8 cellular contexts compared by ENCODE assay signal in genomic region chr6:106608080-106608668, GRCh38. TPM values are rescaled to one million over a fixed set of nuclear protein-coding genes. Genes with fewer than 3 reads are reported as not detected.
DNase-seq lines count a peak whose midpoint lies in the region; ATAC-seq and TF ChIP-seq lines count a peak whose summit lies in the region.

No MANE protein-coding gene starts in this region.

- no peaks in the 10 kb centered on the region for H3K27me3 Mint-ChIP-seq in activated T-helper 1 cell treated with anti-CD3 and anti-CD28 coated beads, Interleukin-12 subunit alpha, Interleukin-12 subunit beta, Interleukin-2, Interleukin-4 antibody, amounts not matched to agents 30 ng/mL and 10 ng/mL and 1 ng/mL, durations not matched to agents 14 hours and 24 hours and 36 hours (ENCODE audit: insufficient read depth)

- no peaks in the 10 kb centered on the region for H3K27me3 ChIP-seq in ascending aorta

- H3K4me3 Mint-ChIP-seq in activated T-helper 1 cell treated with anti-CD3 and anti-CD28 coated beads, Interleukin-12 subunit alpha, Interleukin-12 subunit beta, Interleukin-2, Interleukin-4 antibody, amounts not matched to agents 30 ng/mL and 10 ng/mL and 1 ng/mL, durations not matched to agents 14 hours and 24 hours and 36 hours = no peak overlapping the region

- peak; percentile 69 for TF ChIP-seq CTCF in GM12872 (IDR thresholded peaks at IDR 0.05; ENCODE audit: insufficient read depth, low read depth, low read length)
- peak in 2 of 3 experiments; percentile 33 to 57 for TF ChIP-seq CTCF in ascending aorta (IDR thresholded peaks at IDR 0.05)

- H3K4me3 ChIP-seq in ascending aorta = no peak overlapping the region

- H3K4me1 ChIP-seq in ascending aorta = no peaks in the 10 kb centered on the region

- intact Hi-C loops in ascending aorta (cut with DNase I) (loop anchor here (2.0 kb wide), 1 partner anchor 371 kb away; no protein-coding TSS in a partner anchor), posterior cingulate gyrus (cut with DNase I) (no loop called here)
- intact Hi-C loops in activated T-helper 1 cell treated with anti-CD3 and anti-CD28 coated beads, Interleukin-12 subunit alpha, Interleukin-12 subunit beta, Interleukin-2, Interleukin-4 antibody, amounts not matched to agents 30 ng/mL and 10 ng/mL and 1 ng/mL, durations not matched to agents 14 hours and 24 hours and 36 hours (cut with micrococcal nuclease) = loop anchor here (1.0 to 5.0 kb wide), 4 partner anchors 21 to 389 kb away; partner anchors contain the start of genes QRSL1 and RTN4IP1

- no peaks in the 10 kb centered on the region for H3K9me3 Mint-ChIP-seq in activated T-helper 1 cell treated with anti-CD3 and anti-CD28 coated beads, Interleukin-12 subunit alpha, Interleukin-12 subunit beta, Interleukin-2, Interleukin-4 antibody, amounts not matched to agents 30 ng/mL and 10 ng/mL and 1 ng/mL, durations not matched to agents 14 hours and 24 hours and 36 hours

- DNase-seq in CD1c-positive myeloid dendritic cell (ENCODE audit: extremely low spot score) (peak; percentile 56), NCI-H460 (ENCODE audit: extremely low read depth, low read depth) (peak; percentile 62), ascending aorta (ENCODE audit: low spot score in 2 of 2) (no peak), left lobe of liver (ENCODE audit: low spot score) (no peak), posterior cingulate gyrus (no peak)
- no peak for DNase-seq in activated T-helper 1 cell treated with anti-CD3 and anti-CD28 coated beads, Interleukin-12 subunit alpha, Interleukin-12 subunit beta, Interleukin-2, Interleukin-4 antibody, amounts not matched to agents 30 ng/mL and 10 ng/mL and 1 ng/mL, durations not matched to agents 14 hours and 24 hours and 36 hours (ENCODE audit: low spot score)

- H3K4me1 Mint-ChIP-seq in activated T-helper 1 cell treated with anti-CD3 and anti-CD28 coated beads, Interleukin-12 subunit alpha, Interleukin-12 subunit beta, Interleukin-2, Interleukin-4 antibody, amounts not matched to agents 30 ng/mL and 10 ng/mL and 1 ng/mL, durations not matched to agents 14 hours and 24 hours and 36 hours (ENCODE audit: low read depth) = peaks cover 9% of the 10 kb centered on the region

- no peak overlapping the region for H3K27ac Mint-ChIP-seq in activated T-helper 1 cell treated with anti-CD3 and anti-CD28 coated beads, Interleukin-12 subunit alpha, Interleukin-12 subunit beta, Interleukin-2, Interleukin-4 antibody, amounts not matched to agents 30 ng/mL and 10 ng/mL and 1 ng/mL, durations not matched to agents 14 hours and 24 hours and 36 hours

- H3K36me3 ChIP-seq in ascending aorta = no peaks in the 10 kb centered on the region

- no peaks in the 10 kb centered on the region for H3K9me3 ChIP-seq in ascending aorta

- ATAC-seq in HG02973 (IDR thresholded peaks at IDR 0.05; ENCODE audit: unreplicated experiment) (peak; percentile 83), left lobe of liver (peak; percentile 99)

- H3K27ac ChIP-seq in ascending aorta = no peak overlapping the region

- peaks cover 11% of the 10 kb centered on the region for H3K36me3 Mint-ChIP-seq in activated T-helper 1 cell treated with anti-CD3 and anti-CD28 coated beads, Interleukin-12 subunit alpha, Interleukin-12 subunit beta, Interleukin-2, Interleukin-4 antibody, amounts not matched to agents 30 ng/mL and 10 ng/mL and 1 ng/mL, durations not matched to agents 14 hours and 24 hours and 36 hours (ENCODE audit: low read depth)

RNA-seq across cellular contexts. Expression of gene RTN4IP1, which starts 21.1 kb away (rescaled TPM):
- total RNA-seq in NCI-H460 (2014; rRNA removed; shearing (Covaris generic)) = 9.9 and 14.8 TPM in 2 replicates
- polyA plus RNA-seq in NCI-H460 (2014; cell fraction: nucleus; rRNA removed) = 3.9 and 9.0 TPM in 2 replicates
- 0.43 TPM for total RNA-seq in ascending aorta
- total RNA-seq in left lobe of liver = 6.3 TPM
- total RNA-seq in activated T-helper 1 cell treated with anti-CD3 and anti-CD28 coated beads, Interleukin-12 subunit alpha, Interleukin-12 subunit beta, Interleukin-2, Interleukin-4 antibody, amounts not matched to agents 30 ng/mL and 10 ng/mL and 1 ng/mL, durations not matched to agents 14 hours and 24 hours and 36 hours = 6.4 and 6.8 TPM in 2 replicates

RNA-seq across cellular contexts. Expression of gene QRSL1, which starts 21.2 kb away (rescaled TPM):
- total RNA-seq in NCI-H460 (2014; rRNA removed; shearing (Covaris generic)) = 16.4 and 22.9 TPM in 2 replicates
- polyA plus RNA-seq in NCI-H460 (2014; cell fraction: nucleus; rRNA removed) = 8.3 and 20.0 TPM in 2 replicates
- 3.9 TPM for total RNA-seq in ascending aorta
- total RNA-seq in left lobe of liver = 6.0 TPM
- 18.6 and 21.9 TPM in 2 replicates for total RNA-seq in activated T-helper 1 cell treated with anti-CD3 and anti-CD28 coated beads, Interleukin-12 subunit alpha, Interleukin-12 subunit beta, Interleukin-2, Interleukin-4 antibody, amounts not matched to agents 30 ng/mL and 10 ng/mL and 1 ng/mL, durations not matched to agents 14 hours and 24 hours and 36 hours

Comparison
In these comparisons a context has a peak if more than half of its experiments do, and no peak if none do; other contexts are left out.
1. DNase-seq: peak in CD1c-positive myeloid dendritic cell (single experiment) and NCI-H460 (single experiment); none in ascending aorta (0 of 2), left lobe of liver (single experiment), posterior cingulate gyrus (0 of 10) and activated T-helper 1 cell treated with anti-CD3 and anti-CD28 coated beads, Interleukin-12 subunit alpha, Interleukin-12 subunit beta, Interleukin-2, Interleukin-4 antibody, amounts not matched to agents 30 ng/mL and 10 ng/mL and 1 ng/mL, durations not matched to agents 14 hours and 24 hours and 36 hours (single experiment).